8 cellular contexts compared by ENCODE assay signal in genomic region chr9:75855509-75855908, GRCh38. TPM values are rescaled to one million over a fixed set of nuclear protein-coding genes. Genes with fewer than 3 reads are reported as not detected.
A peak's percentile ranks its signal among the peaks of the same experiment; 100 is the strongest.
DNase-seq lines count a peak whose midpoint lies in the region; ATAC-seq, FAIRE-seq and TF ChIP-seq lines count a peak whose summit lies in the region.

No MANE protein-coding gene starts in this region.

- H3K9ac ChIP-seq in GM12878 (ENCODE audit: control insufficient read depth, insufficient read depth, low read length) (no peak overlapping the region), mesendoderm (ENCODE audit: low read length) (no peak overlapping the region)

- POLR2A ChIA-PET in GM12878 (lab: Charles Lee) = no interaction called here

- SMC1A ChIA-PET in GM12878 (lab: Charles Lee; ENCODE audit: uncharacterized antibody, unreplicated experiment) = interaction anchor here (1.0 to 1.7 kb wide), 2 partner anchors 11 to 590 kb away, joined by 4 to 6 read pairs; no protein-coding TSS in a partner anchor

- no peak overlapping the region for H2BK120ac ChIP-seq in mesendoderm (ENCODE audit: low read depth, low read length)

- no TSS peak for BruUV-seq in GM12878 (replicated peaks; lab: Mats Ljungman, UMichigan)

- no peak for TF ChIP-seq EP300 in GM12878 (IDR thresholded peaks at IDR 0.05; ENCODE audit: borderline replicate concordance in 1 of 2, control insufficient read depth in 1 of 2, low read depth in 2 of 2, low read length in 2 of 2)

- TF ChIP-seq CTCF in GM12878 (IDR thresholded peaks at IDR 0.05 in 2 of 3, conservative IDR thresholded peaks at IDR 0.05 in 1 of 3; ENCODE audit: control insufficient read depth in 2 of 3, extremely low read depth in 1 of 3, insufficient read depth in 1 of 3, low read depth in 3 of 3, low read length in 3 of 3) = peak; percentile 15 to 50 (median 16); a peak in 3 of 6 replicates

- H4K8ac ChIP-seq in mesendoderm (ENCODE audit: low read depth, low read length) = no peak overlapping the region

- CTCF ChIA-PET in GM12878 (lab: Yijun Ruan, JAX) = interaction anchor here (0.5 to 1.6 kb wide), 12 partner anchors 10 to 1326 kb away, joined by 3 to 15 read pairs (median 4); no protein-coding TSS in a partner anchor

- H3K27me3 ChIP-seq in GM12878 (replicated peaks in 1 of 2; ENCODE audit: control insufficient read depth in 2 of 2, insufficient read depth in 2 of 2, low read length in 1 of 2) (no peaks in the 10 kb centered on the region), mesendoderm (ENCODE audit: insufficient read depth, low read length, poor library complexity) (no peaks in the 10 kb centered on the region)

- H3K18ac ChIP-seq in mesendoderm (ENCODE audit: low read length) = no peak overlapping the region

- no peak for TF ChIP-seq POLR2A in GM12878 (IDR thresholded peaks at IDR 0.05; ENCODE audit: low read depth, low read length)

- H4K20me1 ChIP-seq in GM12878 (ENCODE audit: control insufficient read depth, insufficient read depth) = no peaks in the 10 kb centered on the region

- H3K27ac ChIP-seq in GM12878 (ENCODE audit: control insufficient read depth, insufficient read depth) (no peak overlapping the region), mesendoderm (ENCODE audit: low read depth, low read length) (no peak overlapping the region)

- H2AFZ ChIP-seq in GM12878 (ENCODE audit: control insufficient read depth, low read depth, low read length) = no peak overlapping the region

- no peak overlapping the region for H2BK5ac ChIP-seq in mesendoderm (ENCODE audit: low read length)

- H3K4me3 ChIP-seq in GM12878 = no peak overlapping the region
- no peak overlapping the region for H3K4me3 ChIP-seq in mesendoderm (ENCODE audit: low read length)

- H3K36me3 ChIP-seq in GM12878 (ENCODE audit: control insufficient read depth in 2 of 2, insufficient read depth in 2 of 2, low read length in 1 of 2) (no peaks in the 10 kb centered on the region), mesendoderm (ENCODE audit: control insufficient read depth, insufficient read depth, low read length) (no peaks in the 10 kb centered on the region)

- intact Hi-C loops in GM12878 (cut with micrococcal nuclease; ENCODE audit: unreplicated experiment) = no loop called here

- H3K23ac ChIP-seq in mesendoderm (ENCODE audit: low read length) = no peak overlapping the region

- peak; percentile 5 for DNase-seq in COLO668 (lab: John Stamatoyannopoulos, UW; ENCODE audit: unreplicated experiment)
- peak; percentile 23 for DNase-seq in KBM-7
- no peak for DNase-seq in GM12878 (ENCODE audit: low read depth, low spot score)
- peak; percentile 53 for DNase-seq in mesendoderm
- no peak for DNase-seq in DMS79 treated with DMSO at 0.1 percent for 48 hours (lab: John Stamatoyannopoulos, UW)
- no peak for DNase-seq in mesenteric fat pad (ENCODE audit: low spot score)

- no peaks in the 10 kb centered on the region for H3K9me3 ChIP-seq in GM12878 (replicated peaks; ENCODE audit: control insufficient read depth, insufficient read depth, low read length)

- H3K56ac ChIP-seq in mesendoderm (ENCODE audit: low read length) = no peak overlapping the region

- H3K4ac ChIP-seq in mesendoderm (ENCODE audit: low read depth, low read length) = no peak overlapping the region

- no peak for FAIRE-seq in GM12878 (lab: Jason Lieb, UNC)

- H2BK15ac ChIP-seq in mesendoderm (replicated peaks; ENCODE audit: low read depth) = no peak overlapping the region

- H4K5ac ChIP-seq in mesendoderm (ENCODE audit: low read length) = no peak overlapping the region

- H3K79me2 ChIP-seq in GM12878 (ENCODE audit: control insufficient read depth, insufficient read depth, low read length) (no peaks in the 10 kb centered on the region), mesendoderm (ENCODE audit: control insufficient read depth, insufficient read depth, low read length) (no peaks in the 10 kb centered on the region)

- H3K4me2 ChIP-seq in GM12878 (ENCODE audit: control insufficient read depth, insufficient read depth) (no peak overlapping the region), mesendoderm (ENCODE audit: low read length) (no peak overlapping the region)

- peak; percentile 51 for TF ChIP-seq RAD21 in GM12878 (IDR thresholded peaks at IDR 0.05; ENCODE audit: insufficient read depth, low read depth, low read length)

- in situ Hi-C loops in KBM-7 (cut with MboI; ENCODE audit: low pct_unique_long_range_greater_than_20kb, low sequenced_read_pairs) = no loop called here
- in situ Hi-C loops in GM12878 (cut with MboI) = loop anchor here (5.0 kb wide), 1 partner anchor 593 kb away; no protein-coding TSS in a partner anchor

- no peak overlapping the region for H2AK5ac ChIP-seq in mesendoderm (ENCODE audit: low read length)

- RAD21 ChIA-PET in GM12878 (lab: Charles Lee; ENCODE audit: unreplicated experiment) = interaction anchor here (0.6 to 1.1 kb wide), 6 partner anchors 11 to 660 kb away, joined by 3 to 6 read pairs (median 4); no protein-coding TSS in a partner anchor

- H3K4me1 ChIP-seq in GM12878 (ENCODE audit: control insufficient read depth, insufficient read depth, low read length) (no peaks in the 10 kb centered on the region), mesendoderm (ENCODE audit: control insufficient read depth, low read depth, low read length) (no peaks in the 10 kb centered on the region)

- H3K79me1 ChIP-seq in mesendoderm (ENCODE audit: low read length) = no peaks in the 10 kb centered on the region

- ATAC-seq in GM12878 = peak; percentile 63
- ATAC-seq in GM19324 (IDR thresholded peaks at IDR 0.05; ENCODE audit: low FRiP score, unreplicated experiment) = no peak
- ATAC-seq in GM21423 (IDR thresholded peaks at IDR 0.05; ENCODE audit: unreplicated experiment) = no peak

- WGBS in GM12878 (ENCODE audit: insufficient coverage, insufficient replicate concordance, low lambda C conversion rate, missing lambda C conversion rate) = 7% methylated on average over 5 of the region's 5 CpGs
- no CpG with 5 or more reads among the region's 5 CpGs for WGBS in mesendoderm (ENCODE audit: extremely low coverage, insufficient coverage, low lambda C conversion rate)

TF ChIP-seq in GM12878, 131 proteins besides CTCF, POLR2A, EP300 and RAD21:
- TF ChIP-seq ZBTB4 (CRISPR knock-in tag; IDR thresholded peaks at IDR 0.05) (no peak), NFXL1 (IDR thresholded peaks at IDR 0.05; ENCODE audit: borderline replicate concordance) (no peak), MXI1 (IDR thresholded peaks at IDR 0.05; ENCODE audit: low read depth, low read length) (no peak), YBX1 (IDR thresholded peaks at IDR 0.05) (no peak), SMC3 (IDR thresholded peaks at IDR 0.05; ENCODE audit: borderline replicate concordance, low read length) (peak; percentile 7; the same call in 1 of the 2 replicates), SMAD1 (IDR thresholded peaks at IDR 0.05; ENCODE audit: low read depth, partially characterized antibody) (no peak)

RNA-seq across cellular contexts. Expression of gene PCSK5, which starts 35.0 kb away (rescaled TPM):
- total RNA-seq in GM12878 (2013; cell fraction: nucleolus; rRNA removed) = not detected in 2 replicates
- total RNA-seq in GM12878 (2014; rRNA removed) (0.06 TPM in 1 of 2 replicates, not detected in the other), GM12878 (2014; rRNA removed; fragmentation: Illumina TruSeq; extraction: Trizol) (0.04 TPM in 1 of 2 replicates, not detected in the other), GM12878 (2021) (0.11 and 0.13 TPM in 2 replicates), mesenteric fat pad (79.6 TPM)
- not detected for polyA plus RNA-seq in GM12878 (2011; ENCODE audit: low read depth)
- polyA plus RNA-seq in GM12878 (2011; rRNA removed) (0.04 TPM in 1 of 2 replicates, not detected in the other), GM12878 (2014; fragmentation: Illumina TruSeq; extraction: Trizol) (0.01 TPM in 1 of 2 replicates, not detected in the other), GM12878 (2014; fragmentation: Nextera tagmentation; extraction: Ambion mirVana) (under 1 TPM in 1 of 2 experiments, not detected in 1; 0.04 TPM), GM12878 (2014; rRNA removed) (0.04 TPM in 1 of 2 replicates, not detected in the other), GM12878 (2016; fragmentation: Nextera tagmentation; extraction: Ambion mirVana) (under 1 TPM in 1 of 2 experiments, not detected in 1; 0.12 TPM)
- polyA plus RNA-seq in GM12878 (2011; cell fraction: cytosol; rRNA removed) = 0.02 TPM in 1 of 2 replicates, not detected in the other
- not detected in 2 replicates for polyA plus RNA-seq in GM12878 (2011; cell fraction: nucleus; rRNA removed)
- polyA plus RNA-seq in GM12878 (2012) = not detected in 2 replicates
- not detected in 2 replicates for polyA minus RNA-seq in GM12878 (2011; rRNA and poly(A)+ RNA removed)
- not detected in 2 replicates for polyA minus RNA-seq in GM12878 (2011; cell fraction: cytosol; rRNA and poly(A)+ RNA removed)
- polyA minus RNA-seq in GM12878 (2011; cell fraction: nucleus; rRNA and poly(A)+ RNA removed) = not detected in 2 replicates
- 3.3 TPM for polyA plus RNA-seq in mesendoderm (2013, experiment 1 of 2)
- polyA plus RNA-seq in mesendoderm (2013, experiment 2 of 2) = 3.6 TPM

Comparison
In these comparisons a context has a peak if more than half of its experiments do, and no peak if none do; other contexts are left out.
1. DNase-seq: peak in COLO668 (single experiment), KBM-7 (single experiment) and mesendoderm (single experiment); none in GM12878 (single experiment), DMS79 treated with DMSO at 0.1 percent for 48 hours (single experiment) and mesenteric fat pad (single experiment).
2. RNA of gene PCSK5, which starts 35.0 kb away (total RNA-seq): 79.6 TPM in mesenteric fat pad (single experiment); 0.04 to 0.13 TPM in GM12878; every median in the first group is over 10 times any median in the second.